11 cellular contexts compared by ENCODE assay signal in the genomic region with DNA sequence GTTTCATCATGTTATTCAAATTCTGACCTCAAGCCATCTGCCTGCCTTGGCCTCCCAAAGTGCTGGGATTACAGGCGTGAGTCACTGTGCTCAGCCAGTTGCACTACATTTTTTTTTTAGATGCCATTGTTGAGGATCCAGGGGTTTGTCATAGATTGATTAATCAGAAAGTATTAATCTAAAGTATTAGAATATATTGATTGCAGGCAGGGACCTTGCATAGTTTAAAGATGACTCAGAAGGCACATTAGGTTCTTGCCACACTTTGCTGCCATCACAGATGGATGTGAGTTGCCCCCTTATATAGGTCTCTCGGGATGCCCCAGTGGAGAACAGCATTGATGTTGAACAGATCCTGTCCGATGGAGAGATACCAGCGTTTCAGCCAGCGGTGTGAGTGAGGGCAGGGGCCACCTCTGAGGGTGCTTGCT. TPM values are rescaled to one million over a fixed set of nuclear protein-coding genes. Genes with fewer than 3 reads are reported as not detected.
DNase-seq lines count a peak whose midpoint lies in the region; ATAC-seq and TF ChIP-seq lines count a peak whose summit lies in the region.
"Had no signal": no experiment of that assay in that cellular context is flagged by ENCODE, and none has a peak within 500 bp of the region (broad histone marks: within the 10 kb centered on the region; RNA-seq: fewer than 3 reads in every experiment).

No MANE protein-coding gene starts in this region.

- H3K4me2 ChIP-seq in PC-3 (ENCODE audit: low read length) = no peak overlapping the region

- no peak for TF ChIP-seq CTCF in PC-3 (conservative IDR thresholded peaks at IDR 0.05; ENCODE audit: low read depth, low read length)
- no peak for TF ChIP-seq CTCF in epithelial cell of esophagus (IDR thresholded peaks at IDR 0.05; ENCODE audit: insufficient read depth, low read depth, low read length, missing control alignments)

- no peak overlapping the region for H3K27ac ChIP-seq in PC-3 (ENCODE audit: low read length)
- H3K27ac ChIP-seq: SK-N-MC had no signal

- H3K79me2 ChIP-seq in PC-3 (ENCODE audit: low read length) = peaks cover 27% of the 10 kb centered on the region; the same call in 1 of the 2 replicates

- ATAC-seq in PC-3 (peak; percentile 49), HG03196 (IDR thresholded peaks at IDR 0.05; ENCODE audit: unreplicated experiment) (no peak), HG03469 (IDR thresholded peaks at IDR 0.05; ENCODE audit: unreplicated experiment) (no peak)
- ATAC-seq: activated CD4-positive, alpha-beta T cell treated with anti-CD3 and anti-CD28 coated beads for 36 hours had no signal

- BruUV-seq in PC-3 (replicated peaks; lab: Mats Ljungman, UMichigan) = no TSS peak

- H3K4me3 ChIP-seq in PC-3 (ENCODE audit: low read length) (no peak overlapping the region), epithelial cell of esophagus (ENCODE audit: low read length) (no peak overlapping the region)
- H3K4me3 ChIP-seq: SK-N-MC had no signal

- intact Hi-C loops in PC-3 (cut with micrococcal nuclease) = no loop called here

- DNase-seq in EH (ENCODE audit: low read depth) (peak; percentile 83), PC-3 (peak; percentile 52), epithelial cell of esophagus (ENCODE audit: low read depth) (peak; percentile 73), myocyte (ENCODE audit: low read depth) (peak; percentile 73), hippocampal formation (lab: John Stamatoyannopoulos, UW) (no peak), HEK293T (ENCODE audit: extremely low spot score) (no peak)
- DNase-seq: activated CD4-positive, alpha-beta T cell treated with anti-CD3 and anti-CD28 coated beads for 36 hours; NCI-H1436 treated with DMSO at 0.1 percent for 48 hours had no signal

- H3K9me3 ChIP-seq in PC-3 (ENCODE audit: low read length) = no peaks in the 10 kb centered on the region

- H3K4me1 ChIP-seq in PC-3 (ENCODE audit: insufficient read depth, low read length) = peaks cover 4% of the 10 kb centered on the region

- CTCF ChIA-PET in PC-3 (lab: Charles Lee) (no interaction called here), HEK293T (lab: Yijun Ruan, JAX) (interaction anchor here (0.7 kb wide), 1 partner anchor 89 kb away, joined by 5 read pairs; no protein-coding TSS in a partner anchor)

- H4K20me1 ChIP-seq in PC-3 (ENCODE audit: low read length) = no peaks in the 10 kb centered on the region

- no peak overlapping the region for H2AFZ ChIP-seq in PC-3 (ENCODE audit: low read length)

- POLR2A ChIA-PET in PC-3 (lab: Charles Lee; ENCODE audit: unreplicated experiment) (no interaction called here), HEK293T (lab: Yijun Ruan, JAX) (no interaction called here)

- H3K36me3 ChIP-seq in PC-3 (ENCODE audit: low read depth, low read length) = no peaks in the 10 kb centered on the region

- no peaks in the 10 kb centered on the region for H3F3A ChIP-seq in PC-3 (ENCODE audit: low read length, unreplicated experiment)

- H3K9ac ChIP-seq in PC-3 (ENCODE audit: low read length) = no peak overlapping the region

- H3K9me2 ChIP-seq in PC-3 (replicated peaks; ENCODE audit: low read length) = no peaks in the 10 kb centered on the region

- H3K27me3 ChIP-seq in PC-3 (ENCODE audit: low read length) = no peaks in the 10 kb centered on the region

TF ChIP-seq in HEK293T, 16 proteins besides CTCF, POLR2A, EP300 and RAD21:
- TF ChIP-seq ARNT (IDR thresholded peaks at IDR 0.05) (no peak), FOXK2 (IDR thresholded peaks at IDR 0.05) (no peak), ZNF384 (IDR thresholded peaks at IDR 0.05) (no peak), CTBP1 (IDR thresholded peaks at IDR 0.05; ENCODE audit: borderline replicate concordance) (no peak), FOXM1 (IDR thresholded peaks at IDR 0.05; ENCODE audit: borderline replicate concordance) (no peak), SUZ12 (IDR thresholded peaks at IDR 0.05) (no peak), ELF4 (IDR thresholded peaks at IDR 0.05) (no peak), SP1 (IDR thresholded peaks at IDR 0.05) (no peak), FOXA1 (IDR thresholded peaks at IDR 0.05) (no peak), LEF1 (IDR thresholded peaks at IDR 0.05; ENCODE audit: borderline replicate concordance) (no peak), L3MBTL2 (conservative IDR thresholded peaks at IDR 0.05) (no peak), BHLHE40 (IDR thresholded peaks at IDR 0.05; ENCODE audit: borderline replicate concordance) (no peak), NFRKB (IDR thresholded peaks at IDR 0.05) (no peak), HDGF (IDR thresholded peaks at IDR 0.05; ENCODE audit: borderline replicate concordance) (no peak), TARDBP (IDR thresholded peaks at IDR 0.05) (no peak)
- TF ChIP-seq, protein P1, sequence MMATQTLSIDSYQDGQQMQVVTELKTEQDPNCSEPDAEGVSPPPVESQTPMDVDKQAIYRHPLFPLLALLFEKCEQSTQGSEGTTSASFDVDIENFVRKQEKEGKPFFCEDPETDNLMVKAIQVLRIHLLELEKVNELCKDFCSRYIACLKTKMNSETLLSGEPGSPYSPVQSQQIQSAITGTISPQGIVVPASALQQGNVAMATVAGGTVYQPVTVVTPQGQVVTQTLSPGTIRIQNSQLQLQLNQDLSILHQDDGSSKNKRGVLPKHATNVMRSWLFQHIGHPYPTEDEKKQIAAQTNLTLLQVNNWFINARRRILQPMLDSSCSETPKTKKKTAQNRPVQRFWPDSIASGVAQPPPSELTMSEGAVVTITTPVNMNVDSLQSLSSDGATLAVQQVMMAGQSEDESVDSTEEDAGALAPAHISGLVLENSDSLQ (IDR thresholded peaks at IDR 0.05) = no peak

RNA-seq across cellular contexts. Expression of a gene that starts 41.1 kb away (rescaled TPM):
- 3.8 and 15.8 TPM in 2 replicates for total RNA-seq in PC-3 (2014; rRNA removed)
- 9.6 and 21.2 TPM in 2 replicates for total RNA-seq in myocyte
- polyA plus RNA-seq in myocyte (2012) = 38.7 TPM

Comparison
In these comparisons a context has a peak if more than half of its experiments do, and no peak if none do; other contexts are left out.
1. DNase-seq: peak in EH (single experiment), PC-3 (single experiment), epithelial cell of esophagus (single experiment) and myocyte (single experiment); none in hippocampal formation (0 of 2) and HEK293T (single experiment).